Comparison of ENCODE assay signal across 9 cellular contexts in genomic region chr11:122743949-122744876, GRCh38.
DNase-seq lines count a peak whose midpoint lies in the region; ATAC-seq and TF ChIP-seq lines count a peak whose summit lies in the region.
"Had no signal": no experiment of that assay in that cellular context is flagged by ENCODE, and none has a peak within 500 bp of the region (broad histone marks: within the 10 kb centered on the region; RNA-seq: fewer than 3 reads in every experiment).

No MANE protein-coding gene starts in this region.

- H3K4me2 ChIP-seq in BLaER1 (peak overlapping the region; percentile 78), SK-N-SH (no peak overlapping the region)

- H3K9me3 Mint-ChIP-seq in activated T-cell treated with anti-CD3 and anti-CD28 coated beads, Interleukin-2, amount 50 U/mL, for 72 hours = no peaks in the 10 kb centered on the region

- peaks cover 0 to 2% of the 10 kb centered on the region in 2 donors for H3K36me3 Mint-ChIP-seq in activated T-cell treated with anti-CD3 and anti-CD28 coated beads, Interleukin-2, amount 50 U/mL, for 72 hours (ENCODE audit: insufficient read depth in 2 of 2)

- H3K9ac ChIP-seq in BLaER1 (peak overlapping the region; percentile 72), SK-N-SH (no peak overlapping the region)

- no peaks in the 10 kb centered on the region for H3K27me3 ChIP-seq in BLaER1
- no peaks in the 10 kb centered on the region for H3K27me3 ChIP-seq in neutrophil
- H3K27me3 ChIP-seq in SK-N-SH (ENCODE audit: insufficient read depth) = no peaks in the 10 kb centered on the region

- H3F3A ChIP-seq in SK-N-SH (replicated peaks; ENCODE audit: insufficient read depth) = peaks cover 14% of the 10 kb centered on the region

- TF ChIP-seq RAD21 in SK-N-SH (IDR thresholded peaks at IDR 0.05; ENCODE audit: low read length) = no peak

- H4K20me1 ChIP-seq in BLaER1 (peaks cover 100% of the 10 kb centered on the region), SK-N-SH (ENCODE audit: insufficient read depth) (no peaks in the 10 kb centered on the region; the same call in 1 of the 2 replicates)

- H3K4me3 Mint-ChIP-seq in activated T-cell treated with anti-CD3 and anti-CD28 coated beads, Interleukin-2, amount 50 U/mL, for 72 hours = no peak overlapping the region
- H3K4me3 Mint-ChIP-seq: activated naive CD4-positive, alpha-beta T cell treated with anti-CD3 and anti-CD28 coated beads, Interleukin-2, amount 50 U/mL, for 24 hours had no signal

- H3K27ac ChIP-seq in BLaER1 = peak overlapping the region; percentile 83
- H3K27ac ChIP-seq in neutrophil = peak overlapping the region; percentile 69
- no peak overlapping the region for H3K27ac ChIP-seq in SK-N-SH (ENCODE audit: low read depth in 2 of 2, low read length in 1 of 2)

- no peak for TF ChIP-seq CTCF in neutrophil (IDR thresholded peaks at IDR 0.05)
- TF ChIP-seq CTCF in SK-N-SH (IDR thresholded peaks at IDR 0.05) = no peak
- no peak for TF ChIP-seq CTCF in omental fat pad (IDR thresholded peaks at IDR 0.05)

- peak overlapping the region; percentile 32; the same call in 1 of the 2 replicates for H3K4me3 ChIP-seq in BLaER1
- H3K4me3 ChIP-seq in neutrophil (ENCODE audit: low read depth in 1 of 2, low read length in 1 of 2) = no peak overlapping the region
- no peak overlapping the region for H3K4me3 ChIP-seq in SK-N-SH (ENCODE audit: low read depth in 2 of 2, low read length in 1 of 2)

- peaks cover 100% of the 10 kb centered on the region for H3K4me1 ChIP-seq in BLaER1
- H3K4me1 ChIP-seq in neutrophil (ENCODE audit: control insufficient read depth in 1 of 2, insufficient read depth in 1 of 2, low read depth in 1 of 2, low read length in 1 of 2) = peaks cover 38 to 42% of the 10 kb centered on the region in 2 experiments
- H3K4me1 ChIP-seq in SK-N-SH (ENCODE audit: control insufficient read depth in 1 of 2, insufficient read depth in 2 of 2, low read depth in 1 of 2, low read length in 1 of 2) = peaks cover 0 to 17% of the 10 kb centered on the region in 2 experiments; a peak in 2 of 4 replicates

- H3K36me3 ChIP-seq in BLaER1 (peaks cover 55% of the 10 kb centered on the region), neutrophil (no peaks in the 10 kb centered on the region), SK-N-SH (replicated peaks in 1 of 2; ENCODE audit: control insufficient read depth in 1 of 2, insufficient read depth in 2 of 2, low read length in 1 of 2) (peaks cover 0 to 3% of the 10 kb centered on the region in 2 experiments)

- H3K9me2 ChIP-seq in SK-N-SH = no peaks in the 10 kb centered on the region

- WGBS in SK-N-SH (ENCODE audit: low lambda C conversion rate) = 95% methylated on average over 11 of the region's 12 CpGs

- H3K9me3 ChIP-seq in BLaER1 (no peaks in the 10 kb centered on the region), neutrophil (no peaks in the 10 kb centered on the region), SK-N-SH (no peaks in the 10 kb centered on the region)

- DNase-seq in NOMO-1 treated with dmso at 0.1 percent for 144 hours (lab: John Stamatoyannopoulos, UW; ENCODE audit: unreplicated experiment) (peak; percentile 86), SK-N-SH (no peak), omental fat pad (ENCODE audit: low spot score) (no peak)
- peak; percentile 84 to 88 for DNase-seq in activated T-cell treated with anti-CD3 and anti-CD28 coated beads, Interleukin-2, amount 50 U/mL, for 72 hours

- H3K27ac Mint-ChIP-seq in activated T-cell treated with anti-CD3 and anti-CD28 coated beads, Interleukin-2, amount 50 U/mL, for 72 hours = no peak overlapping the region

- POLR2A ChIA-PET in SK-N-SH (lab: Yijun Ruan, JAX) = no interaction called here

- CTCF ChIA-PET in SK-N-SH (lab: Yijun Ruan, JAX) = interaction anchor here (1.1 kb wide), 1 partner anchor 8 kb away, joined by 4 read pairs; no protein-coding TSS in a partner anchor

- H2AFZ ChIP-seq in SK-N-SH (ENCODE audit: low read depth) = no peak overlapping the region

- TF ChIP-seq EP300 in SK-N-SH (IDR thresholded peaks at IDR 0.05; ENCODE audit: borderline replicate concordance in 1 of 2, low read depth in 1 of 2, low read length in 1 of 2) = no peak

- no peaks in the 10 kb centered on the region for H3K4me1 Mint-ChIP-seq in activated T-cell treated with anti-CD3 and anti-CD28 coated beads, Interleukin-2, amount 50 U/mL, for 72 hours (ENCODE audit: low read depth)

- H3K79me2 ChIP-seq in SK-N-SH (ENCODE audit: insufficient read depth) = peaks cover 39% of the 10 kb centered on the region; the same call in 1 of the 2 replicates

- ATAC-seq in GM21576 (IDR thresholded peaks at IDR 0.05; ENCODE audit: unreplicated experiment) (peak; percentile 45), omental fat pad (ENCODE audit: low FRiP score) (no peak), GM18873 (IDR thresholded peaks at IDR 0.05; ENCODE audit: low FRiP score, unreplicated experiment) (no peak)
- ATAC-seq in activated T-cell treated with anti-CD3 and anti-CD28 coated beads, Interleukin-2, amount 50 U/mL, for 72 hours (replicated peaks in 1 of 2) = peak; percentile 67 to 68

- H3K27me3 Mint-ChIP-seq in activated T-cell treated with anti-CD3 and anti-CD28 coated beads, Interleukin-2, amount 50 U/mL, for 72 hours (ENCODE audit: low read depth) = peaks cover 23% of the 10 kb centered on the region
- H3K27me3 Mint-ChIP-seq: activated naive CD4-positive, alpha-beta T cell treated with anti-CD3 and anti-CD28 coated beads, Interleukin-2, amount 50 U/mL, for 24 hours had no signal

TF ChIP-seq in SK-N-SH, 30 proteins besides CTCF, POLR2A, EP300 and RAD21 (continues in another document):
- TF ChIP-seq JUND (IDR thresholded peaks at IDR 0.05) (no peak), FOXM1 (IDR thresholded peaks at IDR 0.05; ENCODE audit: low read depth) (no peak), POLR2AphosphoS5 (IDR thresholded peaks at IDR 0.05; ENCODE audit: low read depth, low read length) (no peak), REST (IDR thresholded peaks at IDR 0.05; ENCODE audit: low read depth, low read length) (no peak), TAF1 (IDR thresholded peaks at IDR 0.05; ENCODE audit: borderline replicate concordance, low read depth, low read length) (no peak), USF1 (IDR thresholded peaks at IDR 0.05; ENCODE audit: borderline replicate concordance, low read depth) (no peak), PBX3 (IDR thresholded peaks at IDR 0.05) (no peak), FOSL2 (IDR thresholded peaks at IDR 0.05; ENCODE audit: borderline replicate concordance, low read depth) (no peak), RFX5 (IDR thresholded peaks at IDR 0.05; ENCODE audit: low read length) (no peak), RCOR1 (IDR thresholded peaks at IDR 0.05; ENCODE audit: low read length) (no peak), ELF1 (IDR thresholded peaks at IDR 0.05) (no peak), SMC3 (IDR thresholded peaks at IDR 0.05; ENCODE audit: low read depth, low read length) (no peak), EZH2phosphoT487 (IDR thresholded peaks at IDR 0.05; ENCODE audit: borderline replicate concordance, low read depth) (no peak), USF2 (IDR thresholded peaks at IDR 0.05; ENCODE audit: borderline replicate concordance, low read depth, low read length) (no peak), YY1 (IDR thresholded peaks at IDR 0.05; ENCODE audit: low read depth) (no peak)

Comparison
In these comparisons a context has a peak if more than half of its experiments do, and no peak if none do; other contexts are left out.
1. H3K27ac ChIP-seq: peak in BLaER1 (single experiment) and neutrophil (single experiment); none in SK-N-SH (0 of 2).
2. ATAC-seq: peak in GM21576 (single experiment) and activated T-cell treated with anti-CD3 and anti-CD28 coated beads, Interleukin-2, amount 50 U/mL, for 72 hours (2 of 2); none in omental fat pad (single experiment) and GM18873 (single experiment).
3. DNase-seq: peak in NOMO-1 treated with dmso at 0.1 percent for 144 hours (single experiment) and activated T-cell treated with anti-CD3 and anti-CD28 coated beads, Interleukin-2, amount 50 U/mL, for 72 hours (2 of 2); none in SK-N-SH (single experiment) and omental fat pad (single experiment).